ENCODE assay signal across 9 cellular contexts in genomic region chr2:239881561-239882320, GRCh38.
A peak's percentile ranks its signal among the peaks of the same experiment; 100 is the strongest.
DNase-seq lines count a peak whose midpoint lies in the region; ATAC-seq and TF ChIP-seq lines count a peak whose summit lies in the region.
"Had no signal": no experiment of that assay in that cellular context is flagged by ENCODE, and none has a peak within 500 bp of the region (broad histone marks: within the 10 kb centered on the region; RNA-seq: fewer than 3 reads in every experiment).

No MANE protein-coding gene starts in this region.

- DNase-seq in SJCRH30 = peak; percentile 48 to 53
- DNase-seq in fibroblast of pulmonary artery (ENCODE audit: low read depth) = peak; percentile 33
- DNase-seq in ovary = peak in 3 of 5 donors; percentile 25 to 51 (median 35)
- no peak for DNase-seq in effector memory CD4-positive, alpha-beta T cell
- DNase-seq in RPMI8226 = no peak
- no peak for DNase-seq in stimulated activated CD4-positive, alpha-beta T cell treated with anti-CD3 and anti-CD28 coated beads, Interleukin-4, amount 100 ng/mL, for 1 hour

- H3K36me3 ChIP-seq in SJCRH30 (no peaks in the 10 kb centered on the region), ovary (no peaks in the 10 kb centered on the region)
- no peaks in the 10 kb centered on the region for H3K36me3 ChIP-seq in effector memory CD4-positive, alpha-beta T cell (ENCODE audit: control insufficient read depth, insufficient read depth, low read length)

- ATAC-seq in HG03108 (IDR thresholded peaks at IDR 0.05; ENCODE audit: unreplicated experiment) = no peak

- intact Hi-C loops in ovary (cut with DNase I) = loop anchor here in 2 of 4 donors (5.0 kb wide), 2 partner anchors 844 to 849 kb away; no protein-coding TSS in a partner anchor

- peaks cover 11% of the 10 kb centered on the region for H3K4me1 ChIP-seq in SJCRH30
- H3K4me1 ChIP-seq in ovary (ENCODE audit: insufficient read depth) = peaks cover 8% of the 10 kb centered on the region
- no peaks in the 10 kb centered on the region for H3K4me1 ChIP-seq in effector memory CD4-positive, alpha-beta T cell (ENCODE audit: control insufficient read depth, insufficient read depth, low read length, poor library complexity, severe bottlenecking)

- no peak overlapping the region for H3K4me3 ChIP-seq in SJCRH30
- H3K4me3 ChIP-seq in fibroblast of pulmonary artery (replicated peaks; ENCODE audit: low read depth, low read length) = no peak overlapping the region
- H3K4me3 ChIP-seq in ovary = no peak overlapping the region
- no peak overlapping the region for H3K4me3 ChIP-seq in effector memory CD4-positive, alpha-beta T cell (ENCODE audit: insufficient read depth, low read depth, low read length, poor library complexity, severe bottlenecking)
- H3K4me3 ChIP-seq: BLaER1 treated with 17β-estradiol and CSF1 and Interleukin-3, amounts not matched to agents 10 nM and 100 nM had no signal

- 19 to 40% (median 21%) methylated on average over 17 of the region's 17 CpGs for WGBS in ovary, 3 donors

- TF ChIP-seq POLR2A in ovary (IDR thresholded peaks at IDR 0.05) = no peak

- TF ChIP-seq CTCF in C4-2B (conservative IDR thresholded peaks at IDR 0.05) (no peak), fibroblast of pulmonary artery (IDR thresholded peaks at IDR 0.05; ENCODE audit: low read length, missing control alignments) (no peak), ovary (IDR thresholded peaks at IDR 0.05) (no peak)

- H3K9me3 ChIP-seq in SJCRH30 (replicated peaks) = peaks cover 6% of the 10 kb centered on the region; the same call in 1 of the 2 replicates
- H3K9me3 ChIP-seq in ovary = no peaks in the 10 kb centered on the region
- no peaks in the 10 kb centered on the region for H3K9me3 ChIP-seq in effector memory CD4-positive, alpha-beta T cell (ENCODE audit: control insufficient read depth, low read length)

- no peak for TF ChIP-seq EP300 in ovary (IDR thresholded peaks at IDR 0.05)

- H3K27me3 ChIP-seq in SJCRH30 (peaks cover 8% of the 10 kb centered on the region; the same call in 1 of the 2 replicates), ovary (no peaks in the 10 kb centered on the region)
- H3K27me3 ChIP-seq in effector memory CD4-positive, alpha-beta T cell (replicated peaks; ENCODE audit: control insufficient read depth, insufficient read depth, low read length, poor library complexity, severe bottlenecking) = no peaks in the 10 kb centered on the region
- H3K27me3 ChIP-seq: BLaER1 treated with 17β-estradiol and CSF1 and Interleukin-3, amounts not matched to agents 10 nM and 100 nM had no signal

- H3K27ac ChIP-seq in C4-2B (peak overlapping the region; percentile 34), SJCRH30 (no peak overlapping the region), ovary (peak overlapping the region in 1 of 2 donors; percentile 40)
- H3K27ac ChIP-seq in effector memory CD4-positive, alpha-beta T cell (ENCODE audit: insufficient read depth, low read length, poor library complexity, severe bottlenecking) = no peak overlapping the region

Comparison
In these comparisons a context has a peak if more than half of its experiments do, and no peak if none do; other contexts are left out.
1. DNase-seq: peak in SJCRH30 (2 of 2), fibroblast of pulmonary artery (single experiment) and ovary (3 of 5); none in effector memory CD4-positive, alpha-beta T cell (0 of 3), RPMI8226 (single experiment) and stimulated activated CD4-positive, alpha-beta T cell treated with anti-CD3 and anti-CD28 coated beads, Interleukin-4, amount 100 ng/mL, for 1 hour (single experiment).